ENCODE assay signal across 2 cellular contexts in genomic region chr1:37667023-37667769, GRCh38.
TF ChIP-seq lines count a peak whose summit lies in the region.

No MANE protein-coding gene starts in this region.

TF ChIP-seq in GM23338, 12 proteins besides CTCF, POLR2A, EP300 and RAD21:
- TF ChIP-seq EZH2phosphoT487 (IDR thresholded peaks at IDR 0.05; ENCODE audit: unreplicated experiment): no peak
- no peak for TF ChIP-seq NANOG (IDR thresholded peaks at IDR 0.05; ENCODE audit: borderline replicate concordance)
- TF ChIP-seq CREB1 (CRISPR knock-in tag; IDR thresholded peaks at IDR 0.05; ENCODE audit: low read depth): no peak
- TF ChIP-seq ZNF114 (CRISPR knock-in tag; IDR thresholded peaks at IDR 0.05): no peak
- TF ChIP-seq POLR2AphosphoS5 (IDR thresholded peaks at IDR 0.05; ENCODE audit: low read depth): no peak
- no peak for TF ChIP-seq ZNF331 (CRISPR knock-in tag; IDR thresholded peaks at IDR 0.05; ENCODE audit: low read depth)
- no peak for TF ChIP-seq ZNF462 (CRISPR knock-in tag; IDR thresholded peaks at IDR 0.05)
- no peak for TF ChIP-seq JUNB (IDR thresholded peaks at IDR 0.05; ENCODE audit: unreplicated experiment)
- TF ChIP-seq EZH2 (IDR thresholded peaks at IDR 0.05; ENCODE audit: low read depth, unreplicated experiment): no peak
- no peak for TF ChIP-seq STAT1 (IDR thresholded peaks at IDR 0.05; ENCODE audit: unreplicated experiment)
- no peak for TF ChIP-seq REST (IDR thresholded peaks at IDR 0.05; ENCODE audit: unreplicated experiment)
- TF ChIP-seq ETS1 (IDR thresholded peaks at IDR 0.05): no peak

TF ChIP-seq in H1, 55 proteins besides CTCF, POLR2A, EP300 and RAD21:
- TF ChIP-seq RBBP5 (IDR thresholded peaks at IDR 0.05; ENCODE audit: borderline replicate concordance, low read depth, low read length): no peak
- no peak for TF ChIP-seq CBX5 (IDR thresholded peaks at IDR 0.05; ENCODE audit: low read depth, low read length)
- no peak for TF ChIP-seq KDM1A (IDR thresholded peaks at IDR 0.05; ENCODE audit: borderline replicate concordance, low read length)
- TF ChIP-seq MAX (IDR thresholded peaks at IDR 0.05): 0 out of 2 replicates have a peak, but pooled peaks have one; percentile 29
- no peak for TF ChIP-seq GTF2F1 (IDR thresholded peaks at IDR 0.05; ENCODE audit: borderline replicate concordance, low read depth, low read length)
- no peak for TF ChIP-seq SAP30 (IDR thresholded peaks at IDR 0.05; ENCODE audit: insufficient read depth, insufficient replicate concordance, low read length)
